ENCODE assay signal across 13 cellular contexts in the genomic region with DNA sequence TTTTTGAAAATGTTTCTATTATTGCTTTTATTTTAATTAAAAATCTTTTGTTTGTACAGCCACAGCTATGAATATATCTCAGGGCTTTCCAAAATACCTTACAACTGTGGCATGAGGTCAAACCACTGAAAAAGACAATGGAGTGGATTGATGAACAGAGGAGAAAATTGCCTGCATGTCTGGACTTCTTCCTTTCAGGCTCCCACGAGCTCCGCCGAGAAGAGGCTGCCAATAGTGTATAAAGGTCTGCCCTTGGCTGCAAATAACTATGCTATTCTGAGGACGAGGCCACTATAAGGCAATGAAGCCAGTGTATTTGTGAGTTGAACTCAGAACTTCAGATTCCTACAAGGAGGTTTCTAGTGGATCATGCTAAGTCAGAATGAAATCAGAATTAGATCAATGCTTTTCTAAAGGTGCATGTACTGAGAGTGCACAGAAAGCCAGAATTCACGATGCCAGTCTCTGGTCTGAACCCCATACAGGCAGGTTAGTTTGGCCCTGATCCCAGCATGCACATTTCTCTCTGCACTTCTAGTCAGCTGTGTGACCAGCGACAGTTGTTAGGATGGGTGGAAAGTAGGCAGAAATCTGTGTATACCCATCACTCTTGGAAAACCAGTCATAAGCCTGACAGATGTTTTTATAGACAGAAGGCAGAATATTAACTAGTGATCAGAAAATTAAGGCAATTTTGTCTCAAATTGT. TPM values are rescaled to one million over a fixed set of nuclear protein-coding genes. Genes with fewer than 3 reads are reported as not detected.
DNase-seq lines count a peak whose midpoint lies in the region; ATAC-seq and TF ChIP-seq lines count a peak whose summit lies in the region.
"Had no signal": no experiment of that assay in that cellular context is flagged by ENCODE, and none has a peak within 500 bp of the region (broad histone marks: within the 10 kb centered on the region; RNA-seq: fewer than 3 reads in every experiment).

No MANE protein-coding gene starts in this region.

- intact Hi-C loops in lower lobe of right lung (cut with DNase I), result no loop called here

- H3K36me3 ChIP-seq in cardiac muscle cell (no peaks in the 10 kb centered on the region), lower lobe of right lung (no peaks in the 10 kb centered on the region)
- H3K36me3 ChIP-seq: brain microvascular endothelial cell had no signal

- TF ChIP-seq CTCF in cardiac muscle cell (IDR thresholded peaks at IDR 0.05; ENCODE audit: low read depth, low read length) (no peak), lower lobe of right lung (IDR thresholded peaks at IDR 0.05) (no peak)

- H3K9me3 ChIP-seq in cardiac muscle cell (ENCODE audit: low read depth) (no peaks in the 10 kb centered on the region), lower lobe of right lung (no peaks in the 10 kb centered on the region)

- peak; percentile 61 for DNase-seq in Daoy (ENCODE audit: low read depth)
- peak; percentile 86 for DNase-seq in amniotic epithelial cell (ENCODE audit: low read depth)
- peak in 1 of 2 donors; percentile 90 for DNase-seq in cardiac muscle cell (ENCODE audit: low read depth in 1 of 2, low spot score in 1 of 2)
- peak; percentile 71 for DNase-seq in pons (ENCODE audit: low spot score)
- DNase-seq in cerebellar nuclear complex (lab: John Stamatoyannopoulos, UW), result no peak
- DNase-seq in T-helper 1 cell, result no peak
- DNase-seq in lower lobe of right lung, result no peak
- DNase-seq: activated CD4-positive, alpha-beta T cell treated with anti-CD3 and anti-CD28 coated beads for 36 hours; brain microvascular endothelial cell; CD4-positive, alpha-beta memory T cell; kidney glomerular epithelial cell; stimulated activated CD4-positive, alpha-beta T cell treated with anti-CD3 and anti-CD28 coated beads, Interleukin-2, amount 100 ng/mL, for 48 hours had no signal

- H3K27ac ChIP-seq in cardiac muscle cell (peak overlapping the region; percentile 67), lower lobe of right lung (no peak overlapping the region)
- H3K27ac ChIP-seq: brain microvascular endothelial cell had no signal

- ATAC-seq in lower lobe of right lung (no peak), GM18517 (IDR thresholded peaks at IDR 0.05; ENCODE audit: unreplicated experiment) (no peak)
- ATAC-seq: activated CD4-positive, alpha-beta T cell treated with anti-CD3 and anti-CD28 coated beads for 36 hours had no signal

- no peak overlapping the region for H3K4me3 ChIP-seq in cardiac muscle cell
- H3K4me3 ChIP-seq in lower lobe of right lung, result no peak overlapping the region

- H3K27me3 ChIP-seq in cardiac muscle cell (no peaks in the 10 kb centered on the region), lower lobe of right lung (ENCODE audit: low read depth) (no peaks in the 10 kb centered on the region)
- H3K27me3 ChIP-seq: brain microvascular endothelial cell had no signal

- H3K4me1 ChIP-seq in cardiac muscle cell (ENCODE audit: low read depth), result peaks cover 4% of the 10 kb centered on the region
- H3K4me1 ChIP-seq in lower lobe of right lung, result peaks cover 36% of the 10 kb centered on the region

RNA-seq across cellular contexts. Expression of gene PLPP1, which starts 42.7 kb away (rescaled TPM):
- 26.8 and 45.2 TPM in 2 replicates for total RNA-seq in Daoy (2014; rRNA removed; shearing (Covaris generic))
- total RNA-seq in cardiac muscle cell, result 48.4 and 68.4 TPM in 2 replicates
- polyA plus RNA-seq in cardiac muscle cell, result 37.5 and 50.5 TPM in 2 replicates
- 48.1 TPM for total RNA-seq in lower lobe of right lung

Comparison
In these comparisons a context has a peak if more than half of its experiments do, and no peak if none do; other contexts are left out.
1. DNase-seq: peak in Daoy (single experiment), amniotic epithelial cell (single experiment) and pons (single experiment); none in cerebellar nuclear complex (0 of 2), T-helper 1 cell (0 of 5) and lower lobe of right lung (single experiment).